In genomic region chr2:101251844-101252407, GRCh38 we compare ENCODE assay signal across 1 cellular context.
TF ChIP-seq lines count a peak whose summit lies in the region.

No MANE protein-coding gene starts in this region.

TF ChIP-seq in GM23338, 12 proteins besides CTCF, POLR2A, EP300 and RAD21 (continued from another document):
- TF ChIP-seq REST (IDR thresholded peaks at IDR 0.05; ENCODE audit: unreplicated experiment) (no peak), EZH2 (IDR thresholded peaks at IDR 0.05; ENCODE audit: low read depth, unreplicated experiment) (no peak), NANOG (IDR thresholded peaks at IDR 0.05; ENCODE audit: borderline replicate concordance) (no peak), EZH2phosphoT487 (IDR thresholded peaks at IDR 0.05; ENCODE audit: unreplicated experiment) (no peak), ZNF114 (CRISPR knock-in tag; IDR thresholded peaks at IDR 0.05) (no peak)
- TF ChIP-seq, protein P1, sequence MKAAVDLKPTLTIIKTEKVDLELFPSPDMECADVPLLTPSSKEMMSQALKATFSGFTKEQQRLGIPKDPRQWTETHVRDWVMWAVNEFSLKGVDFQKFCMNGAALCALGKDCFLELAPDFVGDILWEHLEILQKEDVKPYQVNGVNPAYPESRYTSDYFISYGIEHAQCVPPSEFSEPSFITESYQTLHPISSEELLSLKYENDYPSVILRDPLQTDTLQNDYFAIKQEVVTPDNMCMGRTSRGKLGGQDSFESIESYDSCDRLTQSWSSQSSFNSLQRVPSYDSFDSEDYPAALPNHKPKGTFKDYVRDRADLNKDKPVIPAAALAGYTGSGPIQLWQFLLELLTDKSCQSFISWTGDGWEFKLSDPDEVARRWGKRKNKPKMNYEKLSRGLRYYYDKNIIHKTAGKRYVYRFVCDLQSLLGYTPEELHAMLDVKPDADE (IDR thresholded peaks at IDR 0.05), result no peak
